ENCODE assay signal across 1 cellular context in the genomic region with DNA sequence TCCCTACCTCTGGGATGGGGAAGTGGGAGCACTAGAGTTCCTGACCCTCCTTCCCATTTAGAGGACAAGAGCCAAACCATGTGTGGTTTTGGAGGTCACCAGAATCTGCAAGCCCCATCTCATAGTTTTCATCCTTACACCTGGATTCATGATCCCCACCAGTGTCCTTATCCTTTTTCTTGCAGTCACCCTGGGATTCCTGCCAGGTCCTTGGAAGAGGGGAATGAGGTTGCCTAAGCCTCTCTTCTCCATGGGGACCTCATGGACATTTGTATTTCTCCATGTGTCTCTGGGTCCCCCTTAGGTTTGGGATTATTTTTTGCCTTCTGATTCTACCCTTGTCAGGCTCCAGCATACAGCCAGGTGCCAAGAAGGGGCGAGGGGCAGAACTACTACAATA.
TF ChIP-seq lines count a peak whose summit lies in the region.

No MANE protein-coding gene starts in this region.

TF ChIP-seq in IMR-90, 13 proteins besides CTCF, POLR2A, EP300 and RAD21:
- TF ChIP-seq, protein P1, sequence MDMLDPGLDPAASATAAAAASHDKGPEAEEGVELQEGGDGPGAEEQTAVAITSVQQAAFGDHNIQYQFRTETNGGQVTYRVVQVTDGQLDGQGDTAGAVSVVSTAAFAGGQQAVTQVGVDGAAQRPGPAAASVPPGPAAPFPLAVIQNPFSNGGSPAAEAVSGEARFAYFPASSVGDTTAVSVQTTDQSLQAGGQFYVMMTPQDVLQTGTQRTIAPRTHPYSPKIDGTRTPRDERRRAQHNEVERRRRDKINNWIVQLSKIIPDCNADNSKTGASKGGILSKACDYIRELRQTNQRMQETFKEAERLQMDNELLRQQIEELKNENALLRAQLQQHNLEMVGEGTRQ (IDR thresholded peaks at IDR 0.05; ENCODE audit: low read depth, low read length), result no peak
- TF ChIP-seq, protein P2, sequence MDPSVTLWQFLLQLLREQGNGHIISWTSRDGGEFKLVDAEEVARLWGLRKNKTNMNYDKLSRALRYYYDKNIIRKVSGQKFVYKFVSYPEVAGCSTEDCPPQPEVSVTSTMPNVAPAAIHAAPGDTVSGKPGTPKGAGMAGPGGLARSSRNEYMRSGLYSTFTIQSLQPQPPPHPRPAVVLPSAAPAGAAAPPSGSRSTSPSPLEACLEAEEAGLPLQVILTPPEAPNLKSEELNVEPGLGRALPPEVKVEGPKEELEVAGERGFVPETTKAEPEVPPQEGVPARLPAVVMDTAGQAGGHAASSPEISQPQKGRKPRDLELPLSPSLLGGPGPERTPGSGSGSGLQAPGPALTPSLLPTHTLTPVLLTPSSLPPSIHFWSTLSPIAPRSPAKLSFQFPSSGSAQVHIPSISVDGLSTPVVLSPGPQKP (IDR thresholded peaks at IDR 0.05; ENCODE audit: borderline replicate concordance, low read depth, low read length), result no peak
- TF ChIP-seq FOS (IDR thresholded peaks at IDR 0.05; ENCODE audit: low read depth, low read length), result no peak
- TF ChIP-seq SMC3 (IDR thresholded peaks at IDR 0.05; ENCODE audit: low read depth, low read length), result no peak
- TF ChIP-seq BHLHE40 (IDR thresholded peaks at IDR 0.05; ENCODE audit: low read depth, low read length), result no peak
- no peak for TF ChIP-seq RCOR1 (IDR thresholded peaks at IDR 0.05; ENCODE audit: insufficient replicate concordance, low read length)
- no peak for TF ChIP-seq RFX5 (IDR thresholded peaks at IDR 0.05; ENCODE audit: low read depth, low read length)
- TF ChIP-seq CEBPB (IDR thresholded peaks at IDR 0.05; ENCODE audit: low read depth, low read length), result no peak
- no peak for TF ChIP-seq MAZ (IDR thresholded peaks at IDR 0.05; ENCODE audit: borderline replicate concordance, low read depth, low read length)
- TF ChIP-seq CHD1 (IDR thresholded peaks at IDR 0.05; ENCODE audit: low read depth, low read length), result no peak
- no peak for TF ChIP-seq MXI1 (IDR thresholded peaks at IDR 0.05; ENCODE audit: borderline replicate concordance, low read depth, low read length)
- TF ChIP-seq NFE2L2 (IDR thresholded peaks at IDR 0.05; ENCODE audit: low read depth, low read length), result no peak
- TF ChIP-seq MAFK (IDR thresholded peaks at IDR 0.05; ENCODE audit: low read depth, low read length), result no peak
